In genomic region chr15:52556524-52556923, GRCh38 we compare ENCODE assay signal across 31 cellular contexts. TPM values are rescaled to one million over a fixed set of nuclear protein-coding genes. Genes with fewer than 3 reads are reported as not detected.
DNase-seq lines count a peak whose midpoint lies in the region; ATAC-seq, FAIRE-seq and TF ChIP-seq lines count a peak whose summit lies in the region.
"Had no signal": no experiment of that assay in that cellular context is flagged by ENCODE, and none has a peak within 500 bp of the region (broad histone marks: within the 10 kb centered on the region; RNA-seq: fewer than 3 reads in every experiment).

No MANE protein-coding gene starts in this region.

- H4K20me1 ChIP-seq in K562 (replicated peaks; ENCODE audit: control insufficient read depth, insufficient read depth, low read length) = peaks cover 16% of the 10 kb centered on the region; the same call in 1 of the 2 replicates

- H3K4me1 ChIP-seq in K562 (replicated peaks in 1 of 2; ENCODE audit: control insufficient read depth in 2 of 2, insufficient read depth in 2 of 2, low read length in 2 of 2) = peaks cover 0 to 28% of the 10 kb centered on the region in 2 experiments; a peak in 3 of 5 replicates
- H3K4me1 ChIP-seq in muscle layer of duodenum (ENCODE audit: control insufficient read depth in 1 of 2, insufficient read depth in 2 of 2, low read length in 2 of 2) = peaks cover 0 to 40% of the 10 kb centered on the region in 2 donors
- peaks cover 5 to 71% of the 10 kb centered on the region in 2 donors for H3K4me1 ChIP-seq in adrenal gland (replicated peaks in 1 of 2)
- H3K4me1 ChIP-seq: colonic mucosa had no signal

- peaks cover 85% of the 10 kb centered on the region for H3K79me2 ChIP-seq in K562 (ENCODE audit: control insufficient read depth, insufficient read depth, low read length)

- H3K4me3 ChIP-seq in K562 (no peak overlapping the region), muscle layer of duodenum (ENCODE audit: low read depth in 1 of 2, low read length in 2 of 2) (no peak overlapping the region), adrenal gland (no peak overlapping the region)
- H3K4me3 ChIP-seq: colonic mucosa, GM23338, heart right ventricle, smooth muscle cell, tibial artery had no signal

- no peaks in the 10 kb centered on the region for H3K27me3 Mint-ChIP-seq in activated CD8-positive, alpha-beta memory T cell treated with anti-CD3 and anti-CD28 coated beads, Interleukin-2, amount 10 ng/mL, durations not matched to agents 7 days and 5 days
- no peaks in the 10 kb centered on the region for H3K27me3 Mint-ChIP-seq in Calu3 (ENCODE audit: unreplicated experiment)
- H3K27me3 Mint-ChIP-seq: naive B cell had no signal

- BruUV-seq in Calu3 (replicated peaks; lab: Mats Ljungman, UMichigan) = no TSS peak
- no TSS peak for BruUV-seq in K562 (replicated peaks; lab: Mats Ljungman, UMichigan)

- peaks cover 36% of the 10 kb centered on the region for H3K36me3 Mint-ChIP-seq in activated CD8-positive, alpha-beta memory T cell treated with anti-CD3 and anti-CD28 coated beads, Interleukin-2, amount 10 ng/mL, durations not matched to agents 7 days and 5 days
- H3K36me3 Mint-ChIP-seq in Calu3 (ENCODE audit: insufficient read depth, unreplicated experiment) = peaks cover 12% of the 10 kb centered on the region

- TF ChIP-seq EP300 in K562 (IDR thresholded peaks at IDR 0.05; ENCODE audit: low read length) = peak; percentile 53

- DNase-seq in activated CD8-positive, alpha-beta memory T cell treated with anti-CD3 and anti-CD28 coated beads, Interleukin-2, amount 10 ng/mL, durations not matched to agents 7 days and 5 days = no peak
- DNase-seq in activated CD8-positive, alpha-beta memory T cell treated with anti-CD3 and anti-CD28 coated beads, Interleukin-2, amount 50 U/mL, for 48 hours = no peak
- no peak for DNase-seq in Calu3
- DNase-seq in K562 (ENCODE audit: extremely low read depth in 1 of 4, low spot score in 3 of 4) = peak in 1 of 4 experiments; percentile 21
- DNase-seq in NCI-H1105 treated with DMSO at 0.1 percent for 48 hours (lab: John Stamatoyannopoulos, UW) = no peak
- DNase-seq in stimulated activated naive CD8-positive, alpha-beta T cell treated with anti-CD3 and anti-CD28 coated beads, Interleukin-15, Interleukin-2, amounts not matched to agents 100 U/mL and 50 U/mL, for 24 hours = no peak
- DNase-seq in adrenal gland = no peak
- DNase-seq: CD8-positive, alpha-beta T cell; colonic mucosa; DMS 273 treated with DMSO at 0.1 percent for 48 hours; effector memory CD4-positive, alpha-beta T cell; EL; foreskin keratinocyte; heart right ventricle; left colon; naive B cell; NCI-H1436; NCI-H2081 treated with DMSO at 0.1 percent for 48 hours; NCI-H345; NCI-H748 treated with DMSO at 0.1 percent for 48 hours; occipital lobe; stimulated activated CD4-positive, alpha-beta T cell treated with anti-CD3 and anti-CD28 coated beads, Interleukin-1b, Interleukin-23, amount 100 ng/mL, for 48 hours; stimulated activated CD8-positive, alpha-beta memory T cell treated with anti-CD3 and anti-CD28 coated beads, Interleukin-4, amount 100 ng/mL, for 48 hours; T-helper 2 cell; tibial artery had no signal

- no peaks in the 10 kb centered on the region for H3K9me3 Mint-ChIP-seq in activated CD8-positive, alpha-beta memory T cell treated with anti-CD3 and anti-CD28 coated beads, Interleukin-2, amount 10 ng/mL, durations not matched to agents 7 days and 5 days (ENCODE audit: low read depth)
- no peaks in the 10 kb centered on the region for H3K9me3 Mint-ChIP-seq in Calu3 (ENCODE audit: low read depth, unreplicated experiment)
- H3K9me3 Mint-ChIP-seq: CD8-positive, alpha-beta T cell; GM23338; naive B cell had no signal

- H2AFZ ChIP-seq in K562 (ENCODE audit: low read depth, low read length) = no peak overlapping the region
- H2AFZ ChIP-seq: GM23338 had no signal

- peak overlapping the region; percentile 70 for H3K27ac Mint-ChIP-seq in activated CD8-positive, alpha-beta memory T cell treated with anti-CD3 and anti-CD28 coated beads, Interleukin-2, amount 10 ng/mL, durations not matched to agents 7 days and 5 days
- H3K27ac Mint-ChIP-seq in Calu3 (ENCODE audit: unreplicated experiment) = peak overlapping the region; percentile 28
- H3K27ac Mint-ChIP-seq: CD8-positive, alpha-beta T cell; GM23338 had no signal

- peaks cover 4% of the 10 kb centered on the region; the same call in 1 of the 2 replicates for H3K9me3 ChIP-seq in K562 (replicated peaks; ENCODE audit: control insufficient read depth, insufficient read depth, low read depth, low read length)
- no peaks in the 10 kb centered on the region for H3K9me3 ChIP-seq in muscle layer of duodenum (ENCODE audit: control insufficient read depth in 1 of 2, low read length in 2 of 2)
- H3K9me3 ChIP-seq in adrenal gland (replicated peaks in 1 of 3) = no peaks in the 10 kb centered on the region
- H3K9me3 ChIP-seq: colonic mucosa, heart right ventricle, tibial artery had no signal

- no peak overlapping the region for H3K4me3 Mint-ChIP-seq in activated CD8-positive, alpha-beta memory T cell treated with anti-CD3 and anti-CD28 coated beads, Interleukin-2, amount 10 ng/mL, durations not matched to agents 7 days and 5 days
- H3K4me3 Mint-ChIP-seq in Calu3 (ENCODE audit: low read depth, unreplicated experiment) = no peak overlapping the region
- H3K4me3 Mint-ChIP-seq: CD8-positive, alpha-beta T cell; GM23338; naive B cell had no signal

- FAIRE-seq in K562 (lab: Jason Lieb, UNC) = no peak
- FAIRE-seq: A204.1, GM12891 had no signal

- H3K27me3 ChIP-seq in K562 (ENCODE audit: control insufficient read depth in 2 of 2, insufficient read depth in 2 of 2, low read length in 2 of 2) = no peaks in the 10 kb centered on the region
- H3K27me3 ChIP-seq in muscle layer of duodenum (ENCODE audit: low read depth, low read length) = no peaks in the 10 kb centered on the region
- no peaks in the 10 kb centered on the region for H3K27me3 ChIP-seq in adrenal gland
- H3K27me3 ChIP-seq: colonic mucosa, foreskin keratinocyte, heart right ventricle, tibial artery had no signal

- TF ChIP-seq CTCF in Calu3 (IDR thresholded peaks at IDR 0.05; ENCODE audit: unreplicated experiment) = no peak
- TF ChIP-seq CTCF in K562 (IDR thresholded peaks at IDR 0.05 in 2 of 3, conservative IDR thresholded peaks at IDR 0.05 in 1 of 3; ENCODE audit: insufficient read depth in 2 of 3, low read depth in 1 of 3, low read length in 3 of 3) = no peak
- TF ChIP-seq CTCF in adrenal gland (IDR thresholded peaks at IDR 0.05) = no peak

- no peak for TF ChIP-seq RAD21 in K562 (CRISPR knock-in tag; conservative IDR thresholded peaks at IDR 0.05 in 1 of 2, IDR thresholded peaks at IDR 0.05 in 1 of 2)

- no peak for TF ChIP-seq POLR2A in K562 (conservative IDR thresholded peaks at IDR 0.05)
- TF ChIP-seq POLR2A in adrenal gland (IDR thresholded peaks at IDR 0.05) = no peak

- H3K4me2 ChIP-seq in K562 (ENCODE audit: insufficient read depth, low read length) = no peak overlapping the region
- H3K4me2 ChIP-seq: GM23338, smooth muscle cell had no signal

- in situ Hi-C loops in K562 (cut with MboI) = no loop called here

- H3K36me3 ChIP-seq in K562 (ENCODE audit: control insufficient read depth, insufficient read depth, low read length) (peaks cover 78% of the 10 kb centered on the region), muscle layer of duodenum (ENCODE audit: control insufficient read depth in 1 of 2, insufficient read depth in 2 of 2, low read length in 2 of 2) (peaks cover 12 to 28% of the 10 kb centered on the region in 2 donors), adrenal gland (replicated peaks in 1 of 2) (peaks cover 0 to 4% of the 10 kb centered on the region in 2 donors)
- H3K36me3 ChIP-seq: colonic mucosa had no signal

- CTCF ChIA-PET in activated CD8-positive, alpha-beta memory T cell treated with anti-CD3 and anti-CD28 coated beads, Interleukin-2, amount 10 ng/mL, durations not matched to agents 7 days and 5 days (lab: Charles Lee) = interaction anchor here (1.0 kb wide), 1 partner anchor 9 kb away, joined by 3 read pairs; no protein-coding TSS in a partner anchor
- CTCF ChIA-PET in Calu3 (lab: Charles Lee) (no interaction called here), K562 (lab: Yijun Ruan, JAX; ENCODE audit: low intra/inter-chr PET ratio) (no interaction called here)

- H3K4me1 Mint-ChIP-seq in activated CD8-positive, alpha-beta memory T cell treated with anti-CD3 and anti-CD28 coated beads, Interleukin-2, amount 10 ng/mL, durations not matched to agents 7 days and 5 days = peaks cover 57% of the 10 kb centered on the region
- H3K4me1 Mint-ChIP-seq in Calu3 (ENCODE audit: low read depth, unreplicated experiment) = peaks cover 15% of the 10 kb centered on the region

- no peak for ATAC-seq in activated CD8-positive, alpha-beta memory T cell treated with anti-CD3 and anti-CD28 coated beads, Interleukin-2, amount 10 ng/mL, durations not matched to agents 7 days and 5 days
- ATAC-seq in K562 = 0 out of 3 replicates have a peak, but pooled peaks have one; percentile 26
- ATAC-seq in stimulated activated naive CD8-positive, alpha-beta T cell treated with anti-CD3 and anti-CD28 coated beads, Interleukin-15, Interleukin-2, amounts not matched to agents 100 U/mL and 50 U/mL, for 24 hours = no peak
- ATAC-seq: CD8-positive, alpha-beta T cell; foreskin keratinocyte; GM23338; heart right ventricle; left colon had no signal

- no peak overlapping the region for H3K9ac ChIP-seq in K562 (ENCODE audit: insufficient read depth in 1 of 2, low read depth in 2 of 2, low read length in 2 of 2)

- intact Hi-C loops in Calu3 (cut with micrococcal nuclease; ENCODE audit: unreplicated experiment) (no loop called here), K562 (cut with micrococcal nuclease) (no loop called here), adrenal gland (cut with DNase I) (no loop called here)

- POLR2A ChIA-PET in K562 (lab: Yijun Ruan, JAX) = interaction anchor here (1.1 to 1.5 kb wide), 3 partner anchors 8 to 12 kb away, joined by 4 to 7 read pairs (median 7); partner anchors contain the start of gene ARPP19

- no peak overlapping the region for H3K27ac ChIP-seq in K562 (ENCODE audit: extremely low read depth, low read depth, low read length)
- peak overlapping the region; percentile 45 for H3K27ac ChIP-seq in muscle layer of duodenum (ENCODE audit: low read length)
- H3K27ac ChIP-seq in adrenal gland = no peak overlapping the region
- H3K27ac ChIP-seq: colonic mucosa, heart right ventricle, RWPE1, tibial artery had no signal

- no peaks in the 10 kb centered on the region for H3K9me1 ChIP-seq in K562 (ENCODE audit: control insufficient read depth, insufficient read depth, low read length)

RNA-seq across cellular contexts. Expression of gene ARPP19, which starts 12.3 kb away (rescaled TPM):
- 100 to 1,000 TPM; 167 to 174 TPM for total RNA-seq in activated CD8-positive, alpha-beta memory T cell treated with anti-CD3 and anti-CD28 coated beads, Interleukin-2, amount 10 ng/mL, durations not matched to agents 7 days and 5 days
- 145 and 155 TPM in 2 replicates for total RNA-seq in Calu3 (2022)
- 14.8 and 44.2 TPM in 2 replicates for total RNA-seq in K562 (2011; cell fraction: chromatin; rRNA removed; ENCODE audit: low replicate concordance)
- 11.5 and 13.9 TPM in 2 replicates for total RNA-seq in K562 (2011; cell fraction: nucleolus; rRNA removed)
- 34.2 and 60.2 TPM in 2 replicates for total RNA-seq in K562 (2011; cell fraction: nucleoplasm; rRNA removed)
- total RNA-seq in K562 (2014; rRNA removed) = 40.6 and 47.5 TPM in 2 replicates
- total RNA-seq in K562 (2014; rRNA removed; fragmentation: Illumina TruSeq; extraction: Trizol) = 75.5 and 95.4 TPM in 2 replicates
- total RNA-seq in K562 (2015; rRNA removed; fragmentation: Illumina TruSeq; extraction: Trizol) = 72.9 and 77.2 TPM in 2 replicates
- total RNA-seq in K562 (2021) = 82.6 and 88.2 TPM in 2 replicates
- polyA plus RNA-seq in K562 (2011; rRNA removed) = 84.8 and 102 TPM in 2 replicates
- 17.5 and 52.8 TPM in 2 replicates for polyA plus RNA-seq in K562 (2011; cell fraction: cytosol; rRNA removed)
- 9.5 and 18.7 TPM in 2 replicates for polyA plus RNA-seq in K562 (2011; cell fraction: nucleus; rRNA removed)
- polyA plus RNA-seq in K562 (2012) = 30.3 and 30.7 TPM in 2 replicates
- polyA plus RNA-seq in K562 (2014; fragmentation: Illumina TruSeq; extraction: Trizol) = 57.2 and 60.5 TPM in 2 replicates
- polyA plus RNA-seq in K562 (2014; fragmentation: Nextera tagmentation; extraction: Ambion mirVana) = 10 to 100 TPM; 33.3 to 35.4 TPM
- polyA plus RNA-seq in K562 (2014; rRNA removed) = 40.6 and 46.8 TPM in 2 replicates
- polyA minus RNA-seq in K562 (2011; rRNA and poly(A)+ RNA removed) = 83.7 and 96.3 TPM in 2 replicates
- 35.7 and 46.6 TPM in 2 replicates for polyA minus RNA-seq in K562 (2011; cell fraction: cytosol; rRNA and poly(A)+ RNA removed)
- polyA minus RNA-seq in K562 (2011; cell fraction: nucleus; rRNA and poly(A)+ RNA removed) = 12.3 and 22.2 TPM in 2 replicates
- 100 to 1,000 TPM in 7 of 8 donors, 10 to 100 TPM in 1; 82.7 to 184 (median 140) TPM for total RNA-seq in adrenal gland
- polyA plus RNA-seq in adrenal gland = 100 to 1,000 TPM in 1 of 3 donors, 10 to 100 TPM in 2; 19.1 to 172 (median 23.7) TPM

RNA-seq across cellular contexts. Expression of gene MYO5A, which starts 27.8 kb away (rescaled TPM):
- total RNA-seq in activated CD8-positive, alpha-beta memory T cell treated with anti-CD3 and anti-CD28 coated beads, Interleukin-2, amount 10 ng/mL, durations not matched to agents 7 days and 5 days = 10 to 100 TPM; 30.3 to 43.2 TPM
- 5.1 and 6.1 TPM in 2 replicates for total RNA-seq in Calu3 (2022)
- 2.3 and 2.4 TPM in 2 replicates for total RNA-seq in K562 (2011; cell fraction: chromatin; rRNA removed; ENCODE audit: low replicate concordance)
- 0.50 and 1.8 TPM in 2 replicates for total RNA-seq in K562 (2011; cell fraction: nucleolus; rRNA removed)
- total RNA-seq in K562 (2011; cell fraction: nucleoplasm; rRNA removed) = 0.44 and 1.1 TPM in 2 replicates
- 0.73 and 0.77 TPM in 2 replicates for total RNA-seq in K562 (2014; rRNA removed)
- 0.40 and 0.41 TPM in 2 replicates for total RNA-seq in K562 (2014; rRNA removed; fragmentation: Illumina TruSeq; extraction: Trizol)
- total RNA-seq in K562 (2015; rRNA removed; fragmentation: Illumina TruSeq; extraction: Trizol) = 0.33 and 0.41 TPM in 2 replicates
- total RNA-seq in K562 (2021) = 0.65 and 0.82 TPM in 2 replicates
- polyA plus RNA-seq in K562 (2011; rRNA removed) = 0.59 and 0.91 TPM in 2 replicates
- polyA plus RNA-seq in K562 (2011; cell fraction: cytosol; rRNA removed) = 0.34 and 0.43 TPM in 2 replicates
- polyA plus RNA-seq in K562 (2011; cell fraction: nucleus; rRNA removed) = 0.51 and 1.2 TPM in 2 replicates
- 0.30 and 0.72 TPM in 2 replicates for polyA plus RNA-seq in K562 (2012)
- 0.36 and 0.42 TPM in 2 replicates for polyA plus RNA-seq in K562 (2014; fragmentation: Illumina TruSeq; extraction: Trizol)
- polyA plus RNA-seq in K562 (2014; fragmentation: Nextera tagmentation; extraction: Ambion mirVana) = under 1 TPM; 0.03 to 0.07 TPM
- polyA plus RNA-seq in K562 (2014; rRNA removed) = 0.09 and 0.20 TPM in 2 replicates
- polyA minus RNA-seq in K562 (2011; rRNA and poly(A)+ RNA removed) = 1.1 and 1.9 TPM in 2 replicates
- 1.5 and 2.4 TPM in 2 replicates for polyA minus RNA-seq in K562 (2011; cell fraction: cytosol; rRNA and poly(A)+ RNA removed)
- 0.67 and 1.00 TPM in 2 replicates for polyA minus RNA-seq in K562 (2011; cell fraction: nucleus; rRNA and poly(A)+ RNA removed)
- 10 to 100 TPM; 29.5 to 57.5 (median 43.7) TPM for total RNA-seq in adrenal gland
- 10 to 100 TPM in 2 of 3 donors, 1 to 10 TPM in 1; 6.3 to 22.2 (median 11.4) TPM for polyA plus RNA-seq in adrenal gland
